In genomic region chr20:14142964-14143627, GRCh38 we compare ENCODE assay signal across 13 cellular contexts.
DNase-seq lines count a peak whose midpoint lies in the region; ATAC-seq, FAIRE-seq and TF ChIP-seq lines count a peak whose summit lies in the region.
"Had no signal": no experiment of that assay in that cellular context is flagged by ENCODE, and none has a peak within 500 bp of the region (broad histone marks: within the 10 kb centered on the region; RNA-seq: fewer than 3 reads in every experiment).

No MANE protein-coding gene starts in this region.

- CTCF ChIA-PET in BJ (lab: Yijun Ruan, JAX): interaction anchor here (0.6 to 2.1 kb wide), 3 partner anchors 48 to 448 kb away, joined by 3 to 16 read pairs (median 4); no protein-coding TSS in a partner anchor

- POLR2A ChIA-PET in BJ (lab: Charles Lee): no interaction called here

- TF ChIP-seq CTCF in BJ (IDR thresholded peaks at IDR 0.05; ENCODE audit: insufficient read depth, low read depth, low read length) (no peak), epithelial cell of proximal tubule (conservative IDR thresholded peaks at IDR 0.05; ENCODE audit: low read depth, low read length) (no peak), mesothelial cell of epicardium (IDR thresholded peaks at IDR 0.05; ENCODE audit: unreplicated experiment) (no peak)

- no peaks in the 10 kb centered on the region for H3K36me3 Mint-ChIP-seq in mesothelial cell of epicardium

- no peak overlapping the region for H3K4me3 ChIP-seq in BJ (ENCODE audit: low read depth, low read length)
- no peak overlapping the region for H3K4me3 ChIP-seq in epithelial cell of proximal tubule (ENCODE audit: low read depth, low read length)

- H3K4me1 Mint-ChIP-seq in mesothelial cell of epicardium: peaks cover 22% of the 10 kb centered on the region
- H3K4me1 Mint-ChIP-seq: activated CD4-positive, alpha-beta T cell treated with anti-CD3 and anti-CD28 coated beads for 36 hours; activated T-helper 17 cell treated with anti-CD3 and anti-CD28 coated beads, Interleukin-2, amount 50 U/mL, for 72 hours had no signal

- no peak overlapping the region for H3K4me3 Mint-ChIP-seq in mesothelial cell of epicardium
- H3K4me3 Mint-ChIP-seq: activated CD4-positive, alpha-beta T cell treated with anti-CD3 and anti-CD28 coated beads for 36 hours; activated T-helper 17 cell treated with anti-CD3 and anti-CD28 coated beads, Interleukin-2, amount 50 U/mL, for 72 hours; CD4-positive, alpha-beta T cell had no signal

- ATAC-seq in HG03439 (IDR thresholded peaks at IDR 0.05; ENCODE audit: unreplicated experiment): no peak
- no peak for ATAC-seq in GM18868 (IDR thresholded peaks at IDR 0.05; ENCODE audit: unreplicated experiment)
- ATAC-seq: activated CD4-positive, alpha-beta T cell treated with anti-CD3 and anti-CD28 coated beads for 36 hours; activated T-helper 17 cell treated with anti-CD3 and anti-CD28 coated beads, Interleukin-2, amount 50 U/mL, for 72 hours had no signal

- no peak for FAIRE-seq in urothelium cell line (lab: Jason Lieb, UNC)

- DNase-seq in BJ (ENCODE audit: low read depth) (peak; percentile 35), NCI-H226 (peak; percentile 85), epithelial cell of proximal tubule (ENCODE audit: low read depth) (peak; percentile 53), mesothelial cell of epicardium (ENCODE audit: low spot score in 2 of 2, unreplicated experiment in 2 of 2) (no peak), urothelium cell line (ENCODE audit: low spot score) (no peak)
- DNase-seq in activated CD4-positive, alpha-beta T cell treated with anti-CD3 and anti-CD28 coated beads for 1 hour: no peak
- DNase-seq: activated CD4-positive, alpha-beta T cell treated with anti-CD3 and anti-CD28 coated beads for 36 hours; CD4-positive, alpha-beta T cell; NCI-H2171; retina had no signal

- no peaks in the 10 kb centered on the region for H3K9me3 Mint-ChIP-seq in mesothelial cell of epicardium
- H3K9me3 Mint-ChIP-seq: activated T-helper 17 cell treated with anti-CD3 and anti-CD28 coated beads, Interleukin-2, amount 50 U/mL, for 72 hours had no signal

- no peaks in the 10 kb centered on the region for H3K36me3 ChIP-seq in BJ (ENCODE audit: control insufficient read depth, insufficient read depth, low read length)

- H3K27me3 ChIP-seq in BJ (ENCODE audit: control insufficient read depth, insufficient read depth, low read length): no peaks in the 10 kb centered on the region

- H3K27me3 Mint-ChIP-seq in mesothelial cell of epicardium (ENCODE audit: low read depth): no peaks in the 10 kb centered on the region
- H3K27me3 Mint-ChIP-seq: activated CD4-positive, alpha-beta T cell treated with anti-CD3 and anti-CD28 coated beads for 36 hours; activated T-helper 17 cell treated with anti-CD3 and anti-CD28 coated beads, Interleukin-2, amount 50 U/mL, for 72 hours; CD4-positive, alpha-beta T cell had no signal

- peak overlapping the region; percentile 85 for H3K27ac Mint-ChIP-seq in mesothelial cell of epicardium
- H3K27ac Mint-ChIP-seq: activated CD4-positive, alpha-beta T cell treated with anti-CD3 and anti-CD28 coated beads for 36 hours; activated T-helper 17 cell treated with anti-CD3 and anti-CD28 coated beads, Interleukin-2, amount 50 U/mL, for 72 hours; CD4-positive, alpha-beta T cell had no signal

Comparison
In these comparisons a context has a peak if more than half of its experiments do, and no peak if none do; other contexts are left out.
1. DNase-seq: peak in BJ (single experiment), NCI-H226 (single experiment) and epithelial cell of proximal tubule (single experiment); none in mesothelial cell of epicardium (0 of 2), urothelium cell line (single experiment) and activated CD4-positive, alpha-beta T cell treated with anti-CD3 and anti-CD28 coated beads for 1 hour (single experiment).